ENCODE assay signal across 18 cellular contexts in the genomic region with DNA sequence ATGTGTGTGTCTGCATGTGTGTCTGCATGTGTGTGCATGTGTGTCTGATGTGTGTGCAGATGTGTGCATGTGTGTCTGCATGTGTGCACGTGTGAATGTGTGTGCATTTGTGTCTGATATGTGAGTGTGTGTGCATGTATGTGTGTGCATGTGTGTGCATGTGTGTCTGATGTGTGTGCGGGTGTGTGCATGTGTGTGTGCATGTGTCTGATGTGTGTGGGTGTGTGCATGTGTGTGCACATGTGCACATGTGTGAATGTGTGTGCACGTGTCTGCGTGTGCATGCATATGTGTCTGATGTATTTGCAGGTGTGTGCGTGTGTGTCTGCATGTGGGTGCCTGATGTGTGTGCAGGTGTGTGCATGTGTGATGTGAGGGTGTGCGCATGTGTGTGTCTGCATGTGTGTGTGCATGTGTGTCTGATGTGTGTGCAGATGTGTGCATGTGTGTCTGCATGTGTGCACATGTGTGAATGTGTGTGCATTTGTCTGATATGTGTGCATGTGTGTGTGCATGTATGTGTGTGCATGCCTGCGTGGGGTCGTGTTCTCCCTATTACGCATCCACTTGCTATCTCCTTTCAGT.
"Had no signal": no experiment of that assay in that cellular context is flagged by ENCODE, and none has a peak within 500 bp of the region (broad histone marks: within the 10 kb centered on the region; RNA-seq: fewer than 3 reads in every experiment).

No MANE protein-coding gene starts in this region.

- DNase-seq: activated CD4-positive, alpha-beta T cell treated with anti-CD3 and anti-CD28 coated beads for 1 hour; activated naive CD4-positive, alpha-beta T cell treated with Interleukin-2 at 50 U/mL for 16 hours; activated naive CD8-positive, alpha-beta T cell treated with anti-CD3 and anti-CD28 coated beads, Interleukin-2, amount 10 ng/mL, durations not matched to agents 7 days and 5 days; activated T-cell treated with anti-CD3 and anti-CD28 coated beads, Interleukin-2, amount 50 U/mL, for 24 hours; amygdala; caudate nucleus; kidney; left ventricle myocardium superior; mucosa of descending colon; naive thymus-derived CD4-positive, alpha-beta T cell; stimulated activated CD4-positive, alpha-beta T cell treated with anti-CD3 and anti-CD28 coated beads, Interleukin-12 subunit alpha, Interleukin-12 subunit beta, amount 100 ng/mL, for 4 hours; stimulated activated CD4-positive, alpha-beta T cell treated with anti-CD3 and anti-CD28 coated beads, Interleukin-1b, Interleukin-23, amount 100 ng/mL, for 48 hours; stimulated activated CD8-positive, alpha-beta memory T cell treated with anti-CD3 and anti-CD28 coated beads, Interleukin-4, amount 100 ng/mL, for 48 hours; stimulated activated naive CD4-positive, alpha-beta T cell; uterus had no signal

- ATAC-seq: left ventricle myocardium superior; mucosa of descending colon; naive thymus-derived CD4-positive, alpha-beta T cell had no signal

- H3K36me3 ChIP-seq: tibial artery, uterus had no signal

- H3K4me3 Mint-ChIP-seq: activated naive CD8-positive, alpha-beta T cell treated with anti-CD3 and anti-CD28 coated beads, Interleukin-2, amount 10 ng/mL, durations not matched to agents 7 days and 5 days; activated T-cell treated with anti-CD3 and anti-CD28 coated beads, Interleukin-2, amount 50 U/mL, for 24 hours; naive thymus-derived CD4-positive, alpha-beta T cell had no signal

- H3K27ac ChIP-seq: tibial artery, uterus, VCaP had no signal

- H3K9me3 ChIP-seq: mucosa of descending colon, tibial artery, uterus had no signal

- H3K27me3 Mint-ChIP-seq: activated naive CD8-positive, alpha-beta T cell treated with anti-CD3 and anti-CD28 coated beads, Interleukin-2, amount 10 ng/mL, durations not matched to agents 7 days and 5 days; activated T-cell treated with anti-CD3 and anti-CD28 coated beads, Interleukin-2, amount 50 U/mL, for 24 hours; naive thymus-derived CD4-positive, alpha-beta T cell had no signal

- H3K27me3 ChIP-seq: uterus had no signal

- H3K4me1 Mint-ChIP-seq: activated naive CD8-positive, alpha-beta T cell treated with anti-CD3 and anti-CD28 coated beads, Interleukin-2, amount 10 ng/mL, durations not matched to agents 7 days and 5 days; naive thymus-derived CD4-positive, alpha-beta T cell had no signal

- H3K27ac Mint-ChIP-seq: activated naive CD8-positive, alpha-beta T cell treated with anti-CD3 and anti-CD28 coated beads, Interleukin-2, amount 10 ng/mL, durations not matched to agents 7 days and 5 days; activated T-cell treated with anti-CD3 and anti-CD28 coated beads, Interleukin-2, amount 50 U/mL, for 24 hours; activated T-helper 2 cell treated with anti-CD3 and anti-CD28 coated beads, Interferon-gamma antibody, Interleukin-2, Interleukin-4, amounts not matched to agents 10 μg/mL and 5 μg/mL and 100 μg/mL, durations not matched to agents 14 hours and 24 hours and 36 hours had no signal

- H3K36me3 Mint-ChIP-seq: activated naive CD8-positive, alpha-beta T cell treated with anti-CD3 and anti-CD28 coated beads, Interleukin-2, amount 10 ng/mL, durations not matched to agents 7 days and 5 days; naive thymus-derived CD4-positive, alpha-beta T cell had no signal

- H3K4me1 ChIP-seq: tibial artery, uterus had no signal

- H3K4me3 ChIP-seq: mucosa of descending colon, tibial artery, uterus had no signal
